8 cellular contexts compared by ENCODE assay signal in genomic region chr12:25958254-25959068, GRCh38. TPM values are rescaled to one million over a fixed set of nuclear protein-coding genes. Genes with fewer than 3 reads are reported as not detected.
DNase-seq lines count a peak whose midpoint lies in the region; ATAC-seq and TF ChIP-seq lines count a peak whose summit lies in the region.

A gene with protein sequence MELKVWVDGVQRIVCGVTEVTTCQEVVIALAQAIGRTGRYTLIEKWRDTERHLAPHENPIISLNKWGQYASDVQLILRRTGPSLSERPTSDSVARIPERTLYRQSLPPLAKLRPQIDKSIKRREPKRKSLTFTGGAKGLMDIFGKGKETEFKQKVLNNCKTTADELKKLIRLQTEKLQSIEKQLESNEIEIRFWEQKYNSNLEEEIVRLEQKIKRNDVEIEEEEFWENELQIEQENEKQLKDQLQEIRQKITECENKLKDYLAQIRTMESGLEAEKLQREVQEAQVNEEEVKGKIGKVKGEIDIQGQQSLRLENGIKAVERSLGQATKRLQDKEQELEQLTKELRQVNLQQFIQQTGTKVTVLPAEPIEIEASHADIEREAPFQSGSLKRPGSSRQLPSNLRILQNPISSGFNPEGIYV (plus strand): TSS chr12:25958682. CDS start chr12:26055344, 96,662 bp downstream.

- H3K9me3 ChIP-seq in iPS-20b (ENCODE audit: insufficient read depth, low read depth, low read length) = no peaks in the 10 kb centered on the region; the same call in 1 of the 2 replicates

- ATAC-seq in GM19468 (IDR thresholded peaks at IDR 0.05; ENCODE audit: extremely low read depth, unreplicated experiment) (peak; percentile 34), HG03558 (IDR thresholded peaks at IDR 0.05; ENCODE audit: extremely low read depth, unreplicated experiment) (peak; percentile 42), sciatic nerve (peak; percentile 75)

- H3K4me3 ChIP-seq in cardiac fibroblast (replicated peaks in 1 of 2; ENCODE audit: low read depth in 2 of 2, low read length in 2 of 2) = peak within 1 kb of the TSS; percentile 84 to 89
- H3K4me3 ChIP-seq in iPS-20b (ENCODE audit: low read length) = peak within 1 kb of the TSS; percentile 79

- DNase-seq in ELR (ENCODE audit: low read depth) (peak; percentile 83), RPMI7951 (ENCODE audit: low read depth) (peak; percentile 76), cardiac fibroblast (ENCODE audit: low read depth in 2 of 2) (peak; percentile 66 to 89), sciatic nerve (ENCODE audit: low spot score) (peak; percentile 86), COR-L47 (lab: John Stamatoyannopoulos, UW) (no peak)

- peaks cover 6% of the 10 kb centered on the region; the same call in 1 of the 2 replicates for H3K36me3 ChIP-seq in iPS-20b (ENCODE audit: insufficient read depth, low read depth, low read length)

- peak within 1 kb of the TSS; percentile 25 for H3K27ac ChIP-seq in iPS-20b (ENCODE audit: low read length)

- no peaks in the 10 kb centered on the region; the same call in 1 of the 2 replicates for H3K27me3 ChIP-seq in iPS-20b (ENCODE audit: insufficient read depth, low read length)

- peaks cover 14% of the 10 kb centered on the region; the same call in 1 of the 2 replicates for H3K4me1 ChIP-seq in iPS-20b (ENCODE audit: insufficient read depth, low read length)

- intact Hi-C loops in sciatic nerve (cut with DNase I) = no loop called here

- no peak for TF ChIP-seq CTCF in cardiac fibroblast (IDR thresholded peaks at IDR 0.05; ENCODE audit: low read depth, low read length)

- H3K9ac ChIP-seq in iPS-20b (ENCODE audit: low read depth, low read length) = peak within 1 kb of the TSS; percentile 82

RNA-seq across cellular contexts. Expression of the gene that starts here (rescaled TPM):
- total RNA-seq in RPMI7951 (2014; rRNA removed; shearing (Covaris generic)) = 37.5 and 41.7 TPM in 2 replicates
- total RNA-seq in sciatic nerve = 132 TPM
